In genomic region chr4:1751919-1752283, GRCh38 we compare ENCODE assay signal across 24 cellular contexts. TPM values are rescaled to one million over a fixed set of nuclear protein-coding genes. Genes with fewer than 3 reads are reported as not detected.
DNase-seq lines count a peak whose midpoint lies in the region; FAIRE-seq and TF ChIP-seq lines count a peak whose summit lies in the region.
"Had no signal": no experiment of that assay in that cellular context is flagged by ENCODE, and none has a peak within 500 bp of the region (broad histone marks: within the 10 kb centered on the region; RNA-seq: fewer than 3 reads in every experiment).

No MANE protein-coding gene starts in this region.

- no peak for TF ChIP-seq POLR2A in spleen (IDR thresholded peaks at IDR 0.05)

- 40 to 82% (median 70%) methylated on average over 1 to 8 of the region's 8 CpGs for WGBS in spleen, 5 donors

- no peak for FAIRE-seq in bronchial epithelial cell (lab: Jason Lieb, UNC)

- DNase-seq in bronchial epithelial cell (ENCODE audit: low read depth) (no peak), left kidney (ENCODE audit: low read depth, low spot score) (peak; percentile 42), spleen (no peak), GM10266 (ENCODE audit: extremely low spot score) (no peak), SHP77 treated with DMSO at 0.1 percent for 48 hours (lab: John Stamatoyannopoulos, UW) (no peak)
- DNase-seq in activated CD4-positive, alpha-beta T cell treated with anti-CD3 and anti-CD28 coated beads for 1 hour = no peak
- DNase-seq: ACHN; activated CD4-positive, alpha-beta T cell treated with anti-CD3 and anti-CD28 coated beads, Interleukin-2, amount 50 U/mL, for 1 hour; activated naive CD4-positive, alpha-beta T cell; activated T-cell treated with anti-CD3 and anti-CD28 coated beads, Interleukin-2, amount 50 U/mL, for 48 hours; BE2C; cerebellar nuclear complex; COR-L47; heart right ventricle; kidney glomerular epithelial cell; MV-4-11; NCI-H1436 treated with DMSO at 0.1 percent for 48 hours; NCI-H2107; SHP77; stimulated activated naive CD4-positive, alpha-beta T cell had no signal

- H3K27ac ChIP-seq in spleen = peak overlapping the region in 5 of 8 donors; percentile 44 to 71 (median 54)
- H3K27ac ChIP-seq: thoracic aorta had no signal

- peaks cover 22 to 61% (median 39%) of the 10 kb centered on the region in 6 donors for H3K4me1 ChIP-seq in spleen

- TF ChIP-seq CTCF in bronchial epithelial cell (IDR thresholded peaks at IDR 0.05; ENCODE audit: insufficient read depth, low read length, severe bottlenecking) (no peak), spleen (IDR thresholded peaks at IDR 0.05 in 8 of 11, conservative IDR thresholded peaks at IDR 0.05 in 3 of 11) (no peak), GM10266 (IDR thresholded peaks at IDR 0.05; ENCODE audit: control insufficient read depth, insufficient read depth, low read depth, missing control alignments) (no peak)

- TF ChIP-seq EP300 in Ishikawa (IDR thresholded peaks at IDR 0.05; ENCODE audit: borderline replicate concordance) = no peak

- H3K4me3 ChIP-seq in bronchial epithelial cell (ENCODE audit: low read depth, low read length) = peak overlapping the region; percentile 10
- no peak overlapping the region for H3K4me3 ChIP-seq in spleen
- H3K4me3 ChIP-seq: body of pancreas had no signal

- no peaks in the 10 kb centered on the region for H3K27me3 ChIP-seq in bronchial epithelial cell (ENCODE audit: control insufficient read depth, insufficient read depth, low read length)
- peaks cover 0 to 32% (median 0%) of the 10 kb centered on the region in 7 donors for H3K27me3 ChIP-seq in spleen (replicated peaks in 1 of 7)
- H3K27me3 ChIP-seq: BE2C, body of pancreas had no signal

- TF ChIP-seq RAD21 in Ishikawa (IDR thresholded peaks at IDR 0.05; ENCODE audit: low read depth) = no peak

- H3K36me3 ChIP-seq in bronchial epithelial cell (ENCODE audit: control insufficient read depth, insufficient read depth, low read length) = no peaks in the 10 kb centered on the region
- no peaks in the 10 kb centered on the region for H3K36me3 ChIP-seq in spleen
- H3K36me3 ChIP-seq: BE2C, heart right ventricle, thoracic aorta had no signal

- H3K9me3 ChIP-seq in spleen = no peaks in the 10 kb centered on the region
- H3K9me3 ChIP-seq: BE2C, body of pancreas, heart right ventricle, thoracic aorta had no signal

- intact Hi-C loops in spleen (cut with DNase I; ENCODE audit: low total_unique reads) = no loop called here

TF ChIP-seq in Ishikawa, 13 proteins besides CTCF, POLR2A, EP300 and RAD21:
- no peak for TF ChIP-seq CEBPB (IDR thresholded peaks at IDR 0.05)
- peak; percentile 68 for TF ChIP-seq REST (IDR thresholded peaks at IDR 0.05; ENCODE audit: low read depth)
- peak; percentile 30; the same call in 1 of the 2 replicates for TF ChIP-seq EGR1 (IDR thresholded peaks at IDR 0.05)
- no peak for TF ChIP-seq TCF12 (IDR thresholded peaks at IDR 0.05; ENCODE audit: low read depth)
- no peak for TF ChIP-seq MAX (IDR thresholded peaks at IDR 0.05)
- no peak for TF ChIP-seq FOXM1 (IDR thresholded peaks at IDR 0.05; ENCODE audit: borderline replicate concordance, low read depth)
- 0 out of 2 replicates have a peak, but pooled peaks have one; percentile 44 for TF ChIP-seq ZBTB7A (IDR thresholded peaks at IDR 0.05; ENCODE audit: low read depth)
- no peak for TF ChIP-seq CREB1 (IDR thresholded peaks at IDR 0.05; ENCODE audit: low read depth)
- no peak for TF ChIP-seq TEAD4 (IDR thresholded peaks at IDR 0.05)
- TF ChIP-seq USF1 (IDR thresholded peaks at IDR 0.05) = no peak
- no peak for TF ChIP-seq TAF1 (IDR thresholded peaks at IDR 0.05; ENCODE audit: low read depth)
- no peak for TF ChIP-seq NFIC (IDR thresholded peaks at IDR 0.05)
- TF ChIP-seq YY1 (IDR thresholded peaks at IDR 0.05; ENCODE audit: low read depth) = no peak

RNA-seq across cellular contexts. Expression of gene TACC3, which starts 30.6 kb away (rescaled TPM):
- total RNA-seq in bronchial epithelial cell (1.2 and 3.4 TPM in 2 replicates), spleen (10 to 100 TPM; 33.3 to 84.4 (median 56.5) TPM)
- 10 to 100 TPM; 49.7 to 56.6 (median 50.3) TPM for polyA plus RNA-seq in spleen

RNA-seq across cellular contexts. Expression of gene TMEM129, which starts 30.8 kb away (rescaled TPM):
- total RNA-seq in bronchial epithelial cell (20.0 and 34.4 TPM in 2 replicates), spleen (10 to 100 TPM; 24.2 to 51.0 (median 34.7) TPM)
- polyA plus RNA-seq in spleen = 10 to 100 TPM; 17.2 to 32.7 (median 21.9) TPM

RNA-seq across cellular contexts. Expression of gene SLBP, which starts 39.8 kb away (rescaled TPM):
- total RNA-seq in bronchial epithelial cell (55.6 and 62.9 TPM in 2 replicates), spleen (10 to 100 TPM; 29.0 to 52.0 (median 34.4) TPM)
- 10 to 100 TPM; 24.0 to 41.9 (median 35.0) TPM for polyA plus RNA-seq in spleen

RNA-seq across cellular contexts. Expression of gene FGFR3, which starts 41.2 kb away (rescaled TPM):
- total RNA-seq in bronchial epithelial cell = 29.0 and 133 TPM in 2 replicates
- 1 to 10 TPM; 1.6 to 7.5 (median 4.0) TPM for total RNA-seq in spleen
- 1 to 10 TPM; 1.0 to 4.8 (median 1.5) TPM for polyA plus RNA-seq in spleen
- total RNA-seq: myocyte had no signal
